Comparison of ENCODE assay signal across 8 cellular contexts in genomic region chr9:133787749-133788015, GRCh38. TPM values are rescaled to one million over a fixed set of nuclear protein-coding genes. Genes with fewer than 3 reads are reported as not detected.
DNase-seq lines count a peak whose midpoint lies in the region; ATAC-seq and TF ChIP-seq lines count a peak whose summit lies in the region.

No MANE protein-coding gene starts in this region.

- peaks cover 14% of the 10 kb centered on the region for H3K4me1 Mint-ChIP-seq in glutamatergic neuron (ENCODE audit: low read depth, unreplicated experiment)

- H3K36me3 ChIP-seq in BE2C = peaks cover 45% of the 10 kb centered on the region

- H3K27me3 ChIP-seq in BE2C = no peaks in the 10 kb centered on the region

- no peak for TF ChIP-seq CTCF in BE2C (IDR thresholded peaks at IDR 0.05; ENCODE audit: low read depth, low read length)
- no peak for TF ChIP-seq CTCF in NB4 (IDR thresholded peaks at IDR 0.05; ENCODE audit: low read depth, low read length)
- no peak for TF ChIP-seq CTCF in glutamatergic neuron (IDR thresholded peaks at IDR 0.05; ENCODE audit: partially characterized antibody, unreplicated experiment)

- no peaks in the 10 kb centered on the region for H3K36me3 Mint-ChIP-seq in glutamatergic neuron (ENCODE audit: unreplicated experiment)
- no peaks in the 10 kb centered on the region for H3K36me3 Mint-ChIP-seq in activated naive CD4-positive, alpha-beta T cell treated with anti-CD3 and anti-CD28 coated beads, Interleukin-2, amount 50 U/mL, for 72 hours

- TF ChIP-seq POLR2A in NB4 (IDR thresholded peaks at IDR 0.05; ENCODE audit: extremely low read depth, insufficient read length) = no peak

- H3K4me1 ChIP-seq in BE2C = peaks cover 17% of the 10 kb centered on the region

- peak; percentile 77 for ATAC-seq in GM19351 (IDR thresholded peaks at IDR 0.05; ENCODE audit: unreplicated experiment)
- no peak for ATAC-seq in GM21447 (IDR thresholded peaks at IDR 0.05; ENCODE audit: unreplicated experiment)
- no peak for ATAC-seq in activated naive CD4-positive, alpha-beta T cell treated with anti-CD3 and anti-CD28 coated beads, Interleukin-2, amount 50 U/mL, for 72 hours
- no peak for ATAC-seq in HG03520 (IDR thresholded peaks at IDR 0.05; ENCODE audit: unreplicated experiment)

- peak; percentile 87 for DNase-seq in BE2C
- DNase-seq in NB4 (ENCODE audit: low read depth) = peak; percentile 45
- peak; percentile 57 for DNase-seq in glutamatergic neuron
- DNase-seq in SHP77 (lab: John Stamatoyannopoulos, UW) = no peak
- no peak for DNase-seq in activated naive CD4-positive, alpha-beta T cell treated with anti-CD3 and anti-CD28 coated beads, Interleukin-2, amount 50 U/mL, for 72 hours (ENCODE audit: low spot score in 2 of 2)

- H3K4me3 ChIP-seq in BE2C (ENCODE audit: low read depth, low read length) (no peak overlapping the region), NB4 (ENCODE audit: low read depth, low read length) (no peak overlapping the region)

- H3K27ac Mint-ChIP-seq in glutamatergic neuron (ENCODE audit: unreplicated experiment) = no peak overlapping the region
- no peak overlapping the region for H3K27ac Mint-ChIP-seq in activated naive CD4-positive, alpha-beta T cell treated with anti-CD3 and anti-CD28 coated beads, Interleukin-2, amount 50 U/mL, for 72 hours

- H3K9me3 ChIP-seq in BE2C = no peaks in the 10 kb centered on the region

- peaks cover 31% of the 10 kb centered on the region for H3K9me3 Mint-ChIP-seq in glutamatergic neuron (ENCODE audit: unreplicated experiment)
- H3K9me3 Mint-ChIP-seq in activated naive CD4-positive, alpha-beta T cell treated with anti-CD3 and anti-CD28 coated beads, Interleukin-2, amount 50 U/mL, for 72 hours = no peaks in the 10 kb centered on the region

- H3K27me3 Mint-ChIP-seq in glutamatergic neuron (ENCODE audit: unreplicated experiment) = peaks cover 23% of the 10 kb centered on the region

- H3K4me3 Mint-ChIP-seq in glutamatergic neuron (ENCODE audit: unreplicated experiment) = no peak overlapping the region

RNA-seq across cellular contexts. Expression of gene SARDH, which starts 49.5 kb away (rescaled TPM):
- polyA plus RNA-seq in BE2C (2012; ENCODE audit: insufficient read depth, insufficient read length, low read depth) = 6.3 TPM
- total RNA-seq in glutamatergic neuron (ENCODE audit: unreplicated experiment) = 2.0 TPM
- total RNA-seq in activated naive CD4-positive, alpha-beta T cell treated with anti-CD3 and anti-CD28 coated beads, Interleukin-2, amount 50 U/mL, for 72 hours = 1 to 10 TPM; 3.5 to 7.5 TPM

Comparison
In these comparisons a context has a peak if more than half of its experiments do, and no peak if none do; other contexts are left out.
1. DNase-seq: peak in BE2C (single experiment), NB4 (single experiment) and glutamatergic neuron (single experiment); none in SHP77 (0 of 2) and activated naive CD4-positive, alpha-beta T cell treated with anti-CD3 and anti-CD28 coated beads, Interleukin-2, amount 50 U/mL, for 72 hours (0 of 2).